ENCODE assay signal across 9 cellular contexts in genomic region chr5:17316973-17317459, GRCh38.
DNase-seq lines count a peak whose midpoint lies in the region; ATAC-seq, FAIRE-seq and TF ChIP-seq lines count a peak whose summit lies in the region.
"Had no signal": no experiment of that assay in that cellular context is flagged by ENCODE, and none has a peak within 500 bp of the region (broad histone marks: within the 10 kb centered on the region; RNA-seq: fewer than 3 reads in every experiment).

No MANE protein-coding gene starts in this region.

- no peak overlapping the region for H3K4me3 ChIP-seq in SJSA1
- H3K4me3 ChIP-seq in osteoblast (ENCODE audit: insufficient read depth, low read length) = no peak overlapping the region
- H3K4me3 ChIP-seq in esophagus muscularis mucosa = no peak overlapping the region

- H2AFZ ChIP-seq in osteoblast (ENCODE audit: low read length) = no peak overlapping the region

- no peak for TF ChIP-seq POLR2A in esophagus muscularis mucosa (IDR thresholded peaks at IDR 0.05; ENCODE audit: low read depth)

- peak; percentile 28 for DNase-seq in GM19239 (ENCODE audit: insufficient read length, low spot score)
- DNase-seq in SJSA1 (ENCODE audit: low read depth in 1 of 2, low spot score in 2 of 2) = peak in 1 of 2 experiments; percentile 72
- DNase-seq in osteoblast (ENCODE audit: insufficient read length, low spot score, missing footprints) = no peak
- no peak for DNase-seq in natural killer cell treated with Interleukin-12 subunit alpha and Interleukin-12 subunit beta and Interleukin-15 and Interleukin-18, amount 100 ng/mL, for 72 hours (ENCODE audit: low spot score)
- DNase-seq in esophagus muscularis mucosa (ENCODE audit: extremely low spot score) = no peak
- DNase-seq in stimulated activated CD4-positive, alpha-beta T cell treated with anti-CD3 and anti-CD28 coated beads, Interleukin-4, amount 100 ng/mL, for 24 hours = no peak
- DNase-seq in H4 (ENCODE audit: low spot score) = no peak

- H3K9me3 ChIP-seq in SJSA1 (replicated peaks) = no peaks in the 10 kb centered on the region
- H3K9me3 ChIP-seq in osteoblast (ENCODE audit: low read depth, low read length) = no peaks in the 10 kb centered on the region
- no peaks in the 10 kb centered on the region for H3K9me3 ChIP-seq in esophagus muscularis mucosa

- no peaks in the 10 kb centered on the region for H3K27me3 Mint-ChIP-seq in natural killer cell treated with Interleukin-12 subunit alpha and Interleukin-12 subunit beta and Interleukin-15 and Interleukin-18, amount 100 ng/mL, for 72 hours

- TF ChIP-seq CTCF in osteoblast (IDR thresholded peaks at IDR 0.05; ENCODE audit: extremely low read depth, low read depth, low read length) (no peak), esophagus muscularis mucosa (IDR thresholded peaks at IDR 0.05) (no peak)

- H3K4me3 Mint-ChIP-seq in natural killer cell treated with Interleukin-12 subunit alpha and Interleukin-12 subunit beta and Interleukin-15 and Interleukin-18, amount 100 ng/mL, for 72 hours = no peak overlapping the region

- peak overlapping the region; percentile 65 for H3K27ac ChIP-seq in SJSA1
- no peak overlapping the region for H3K27ac ChIP-seq in osteoblast (ENCODE audit: low read depth, low read length)
- no peak overlapping the region for H3K27ac ChIP-seq in esophagus muscularis mucosa (replicated peaks in 1 of 4)
- H3K27ac ChIP-seq: VCaP had no signal

- no peaks in the 10 kb centered on the region for H3K4me1 Mint-ChIP-seq in natural killer cell treated with Interleukin-12 subunit alpha and Interleukin-12 subunit beta and Interleukin-15 and Interleukin-18, amount 100 ng/mL, for 72 hours (ENCODE audit: low read depth in 2 of 2)

- H3K27me3 ChIP-seq in SJSA1 (replicated peaks) = no peaks in the 10 kb centered on the region
- no peaks in the 10 kb centered on the region for H3K27me3 ChIP-seq in osteoblast (ENCODE audit: insufficient read depth, low read length)
- H3K27me3 ChIP-seq in esophagus muscularis mucosa = no peaks in the 10 kb centered on the region

- no peaks in the 10 kb centered on the region for H4K20me1 ChIP-seq in osteoblast (ENCODE audit: insufficient read depth, low read length)

- ATAC-seq in HG03066 (IDR thresholded peaks at IDR 0.05; ENCODE audit: low read depth, unreplicated experiment) = peak; percentile 71
- ATAC-seq in natural killer cell treated with Interleukin-12 subunit alpha and Interleukin-12 subunit beta and Interleukin-15 and Interleukin-18, amount 100 ng/mL, for 72 hours = no peak

- intact Hi-C loops in esophagus muscularis mucosa (cut with DNase I) = no loop called here

- no peak for FAIRE-seq in GM19239 (lab: Jason Lieb, UNC)

- H3K9me3 Mint-ChIP-seq in natural killer cell treated with Interleukin-12 subunit alpha and Interleukin-12 subunit beta and Interleukin-15 and Interleukin-18, amount 100 ng/mL, for 72 hours = peaks cover 7% of the 10 kb centered on the region

- no peaks in the 10 kb centered on the region for H3K36me3 ChIP-seq in SJSA1
- H3K36me3 ChIP-seq in osteoblast (ENCODE audit: insufficient read depth, low read length) = no peaks in the 10 kb centered on the region
- no peaks in the 10 kb centered on the region for H3K36me3 ChIP-seq in esophagus muscularis mucosa

- no peak for TF ChIP-seq EP300 in esophagus muscularis mucosa (IDR thresholded peaks at IDR 0.05)

- 48% methylated on average over 6 of the region's 6 CpGs for WGBS in esophagus muscularis mucosa

- H3K27ac Mint-ChIP-seq in natural killer cell treated with Interleukin-12 subunit alpha and Interleukin-12 subunit beta and Interleukin-15 and Interleukin-18, amount 100 ng/mL, for 72 hours = no peak overlapping the region

- peaks cover 8% of the 10 kb centered on the region for H3K36me3 Mint-ChIP-seq in natural killer cell treated with Interleukin-12 subunit alpha and Interleukin-12 subunit beta and Interleukin-15 and Interleukin-18, amount 100 ng/mL, for 72 hours

- H3K4me2 ChIP-seq in osteoblast (ENCODE audit: insufficient read depth, low read length) = peak overlapping the region; percentile 6

- no peaks in the 10 kb centered on the region for H3K79me2 ChIP-seq in osteoblast (ENCODE audit: insufficient read depth, low read length)

- peaks cover 59% of the 10 kb centered on the region for H3K4me1 ChIP-seq in SJSA1 (replicated peaks)
- H3K4me1 ChIP-seq in osteoblast (ENCODE audit: insufficient read depth, low read length) = peaks cover 17% of the 10 kb centered on the region
- H3K4me1 ChIP-seq in esophagus muscularis mucosa = no peaks in the 10 kb centered on the region
